ENCODE assay signal across 8 cellular contexts in genomic region chr9:130694205-130694604, GRCh38. TPM values are rescaled to one million over a fixed set of nuclear protein-coding genes. Genes with fewer than 3 reads are reported as not detected.
DNase-seq lines count a peak whose midpoint lies in the region; ATAC-seq and TF ChIP-seq lines count a peak whose summit lies in the region.

No MANE protein-coding gene starts in this region.

- H3K4me3 Mint-ChIP-seq in activated T-cell treated with anti-CD3 and anti-CD28 coated beads, Interleukin-2, amount 50 U/mL, for 24 hours = peak overlapping the region; percentile 94
- peak overlapping the region; percentile 98 for H3K4me3 Mint-ChIP-seq in activated CD8-positive, alpha-beta T cell treated with anti-CD3 and anti-CD28 coated beads for 36 hours

- H3K27ac Mint-ChIP-seq in activated T-cell treated with anti-CD3 and anti-CD28 coated beads, Interleukin-2, amount 50 U/mL, for 24 hours = peak overlapping the region; percentile 96
- H3K27ac Mint-ChIP-seq in activated CD8-positive, alpha-beta T cell treated with anti-CD3 and anti-CD28 coated beads for 36 hours = peak overlapping the region; percentile 99

- peaks cover 55% of the 10 kb centered on the region for H3K4me1 Mint-ChIP-seq in activated T-cell treated with anti-CD3 and anti-CD28 coated beads, Interleukin-2, amount 50 U/mL, for 24 hours (ENCODE audit: low read depth)
- H3K4me1 Mint-ChIP-seq in activated CD8-positive, alpha-beta T cell treated with anti-CD3 and anti-CD28 coated beads for 36 hours (ENCODE audit: low read depth) = peaks cover 45% of the 10 kb centered on the region

- H3K27me3 Mint-ChIP-seq in activated T-cell treated with anti-CD3 and anti-CD28 coated beads, Interleukin-2, amount 50 U/mL, for 24 hours = no peaks in the 10 kb centered on the region
- H3K27me3 Mint-ChIP-seq in activated CD8-positive, alpha-beta T cell treated with anti-CD3 and anti-CD28 coated beads for 36 hours = no peaks in the 10 kb centered on the region

- peak overlapping the region; percentile 90 for H3K4me3 ChIP-seq in thoracic aorta

- intact Hi-C loops in activated CD8-positive, alpha-beta T cell treated with anti-CD3 and anti-CD28 coated beads for 36 hours (cut with micrococcal nuclease) = no loop called here

- peak overlapping the region in 1 of 2 donors; percentile 49 for H3K27ac ChIP-seq in thoracic aorta

- ATAC-seq in activated CD8-positive, alpha-beta T cell treated with anti-CD3 and anti-CD28 coated beads for 36 hours = no peak
- ATAC-seq in thoracic aorta (ENCODE audit: insufficient number of reproducible peaks, low FRiP score, low read depth) (no peak), HG03521 (IDR thresholded peaks at IDR 0.05; ENCODE audit: unreplicated experiment) (no peak), esophagus mucosa (no peak)

- peaks cover 14 to 28% of the 10 kb centered on the region in 2 donors for H3K4me1 ChIP-seq in thoracic aorta (ENCODE audit: control insufficient read depth in 1 of 2, low read depth in 2 of 2)

- H3K9me3 ChIP-seq in thoracic aorta = no peaks in the 10 kb centered on the region

- CTCF ChIA-PET in activated CD8-positive, alpha-beta T cell treated with anti-CD3 and anti-CD28 coated beads for 36 hours (lab: Charles Lee) = interaction anchor here (1.6 to 2.7 kb wide), 3 partner anchors 7 to 12 kb away, joined by 6 to 59 read pairs (median 10); no protein-coding TSS in a partner anchor

- no peaks in the 10 kb centered on the region for H3K27me3 ChIP-seq in thoracic aorta (replicated peaks; ENCODE audit: insufficient read depth)

- POLR2A ChIA-PET in activated CD8-positive, alpha-beta T cell treated with anti-CD3 and anti-CD28 coated beads for 36 hours (lab: Charles Lee) = interaction anchor here (1.5 to 4.3 kb wide), 4 partner anchors 10 to 21 kb away, joined by 5 to 54 read pairs (median 6); no protein-coding TSS in a partner anchor

- TF ChIP-seq CTCF in activated CD8-positive, alpha-beta T cell treated with anti-CD3 and anti-CD28 coated beads for 36 hours (IDR thresholded peaks at IDR 0.05) = no peak
- no peak for TF ChIP-seq CTCF in thoracic aorta (IDR thresholded peaks at IDR 0.05)

- H3K9me3 Mint-ChIP-seq in activated T-cell treated with anti-CD3 and anti-CD28 coated beads, Interleukin-2, amount 50 U/mL, for 24 hours = no peaks in the 10 kb centered on the region
- H3K9me3 Mint-ChIP-seq in activated CD8-positive, alpha-beta T cell treated with anti-CD3 and anti-CD28 coated beads for 36 hours = peaks cover 5% of the 10 kb centered on the region

- DNase-seq in activated T-cell treated with anti-CD3 and anti-CD28 coated beads, Interleukin-2, amount 50 U/mL, for 24 hours = no peak
- no peak for DNase-seq in activated T-cell treated with anti-CD3 and anti-CD28 coated beads for 4 hours
- DNase-seq in activated CD8-positive, alpha-beta T cell treated with anti-CD3 and anti-CD28 coated beads for 36 hours = no peak
- DNase-seq in iris pigment epithelial cell (ENCODE audit: low read depth) = peak; percentile 17
- DNase-seq in thoracic aorta (ENCODE audit: low spot score) = no peak
- DNase-seq in GDM1 (lab: John Stamatoyannopoulos, UW) = no peak

- peaks cover 14% of the 10 kb centered on the region for H3K36me3 ChIP-seq in thoracic aorta

- peaks cover 59% of the 10 kb centered on the region for H3K36me3 Mint-ChIP-seq in activated T-cell treated with anti-CD3 and anti-CD28 coated beads, Interleukin-2, amount 50 U/mL, for 24 hours (ENCODE audit: low read depth)
- peaks cover 47% of the 10 kb centered on the region for H3K36me3 Mint-ChIP-seq in activated CD8-positive, alpha-beta T cell treated with anti-CD3 and anti-CD28 coated beads for 36 hours (ENCODE audit: low read depth)

RNA-seq across cellular contexts. Expression of gene EXOSC2, which starts 0.6 kb away (rescaled TPM):
- total RNA-seq in activated CD8-positive, alpha-beta T cell treated with anti-CD3 and anti-CD28 coated beads for 36 hours = 10 to 100 TPM; 82.1 to 82.5 TPM
- 10 to 100 TPM; 12.3 to 33.3 TPM for total RNA-seq in thoracic aorta
- total RNA-seq in esophagus mucosa = 19.6 TPM

RNA-seq across cellular contexts. Expression of gene PRDM12, which starts 29.8 kb away (rescaled TPM):
- total RNA-seq in activated CD8-positive, alpha-beta T cell treated with anti-CD3 and anti-CD28 coated beads for 36 hours = under 1 TPM in 1 of 2 experiments, not detected in 1; 0.14 TPM
- total RNA-seq in thoracic aorta = not detected
- not detected for total RNA-seq in esophagus mucosa
